In genomic region chr19:55284405-55285058, GRCh38 we compare ENCODE assay signal across 9 cellular contexts. TPM values are rescaled to one million over a fixed set of nuclear protein-coding genes. Genes with fewer than 3 reads are reported as not detected.
DNase-seq lines count a peak whose midpoint lies in the region; ATAC-seq and TF ChIP-seq lines count a peak whose summit lies in the region.
"Had no signal": no experiment of that assay in that cellular context is flagged by ENCODE, and none has a peak within 500 bp of the region (broad histone marks: within the 10 kb centered on the region; RNA-seq: fewer than 3 reads in every experiment).

No MANE protein-coding gene starts in this region.

- H3K9me3 ChIP-seq in A673 (ENCODE audit: low read depth, low read length, poor library complexity, severe bottlenecking) (no peaks in the 10 kb centered on the region), HUES6 (ENCODE audit: control insufficient read depth, insufficient read depth, low read depth, low read length) (no peaks in the 10 kb centered on the region)

- peaks cover 12% of the 10 kb centered on the region for H3K4me1 ChIP-seq in A673 (ENCODE audit: insufficient read depth, low read length, poor library complexity, severe bottlenecking)
- peaks cover 15% of the 10 kb centered on the region for H3K4me1 ChIP-seq in HUES6 (ENCODE audit: control insufficient read depth, insufficient read depth, low read length)

- H3K4me3 Mint-ChIP-seq in natural killer cell = peak overlapping the region; percentile 35

- no peaks in the 10 kb centered on the region for H3K9me3 Mint-ChIP-seq in natural killer cell

- H3K4me3 ChIP-seq in A673 (ENCODE audit: low read depth, low read length, poor library complexity, severe bottlenecking) = peak overlapping the region; percentile 66
- peak overlapping the region; percentile 53 for H3K4me3 ChIP-seq in HUES6 (ENCODE audit: low read depth, low read length)
- peak overlapping the region; percentile 44 for H3K4me3 ChIP-seq in choroid plexus epithelial cell (ENCODE audit: low read depth, low read length)

- no TSS peak for BruUV-seq in A673 (replicated peaks; lab: Mats Ljungman, UMichigan)

- intact Hi-C loops in A673 (cut with micrococcal nuclease; ENCODE audit: unreplicated experiment) = no loop called here
- intact Hi-C loops in natural killer cell (cut with micrococcal nuclease) = no loop called here

- ATAC-seq in natural killer cell (no peak), HG03159 (IDR thresholded peaks at IDR 0.05; ENCODE audit: unreplicated experiment) (no peak), HG03175 (IDR thresholded peaks at IDR 0.05; ENCODE audit: unreplicated experiment) (no peak)

- H3K27ac ChIP-seq in A673 (ENCODE audit: low read depth, low read length, poor library complexity, severe bottlenecking) (peak overlapping the region; percentile 76), HUES6 (ENCODE audit: low read depth, low read length) (no peak overlapping the region)

- peaks cover 25 to 28% of the 10 kb centered on the region in 2 donors for H3K4me1 Mint-ChIP-seq in natural killer cell

- H3K27me3 ChIP-seq in A673 (replicated peaks; ENCODE audit: insufficient read depth, low read depth, low read length, poor library complexity) (no peaks in the 10 kb centered on the region), HUES6 (ENCODE audit: control insufficient read depth, insufficient read depth, low read length) (no peaks in the 10 kb centered on the region)

- H3K36me3 ChIP-seq in A673 (ENCODE audit: insufficient read depth, low read length, poor library complexity, severe bottlenecking) (peaks cover 14% of the 10 kb centered on the region), HUES6 (ENCODE audit: control insufficient read depth, insufficient read depth, low read length) (peaks cover 20% of the 10 kb centered on the region)

- H3K9ac ChIP-seq in HUES6 (ENCODE audit: low read length) = no peak overlapping the region

- TF ChIP-seq CTCF in A673 (conservative IDR thresholded peaks at IDR 0.05; ENCODE audit: low read depth, low read length) = no peak
- no peak for TF ChIP-seq CTCF in choroid plexus epithelial cell (conservative IDR thresholded peaks at IDR 0.05; ENCODE audit: low read depth, low read length)
- no peak for TF ChIP-seq CTCF in natural killer cell (IDR thresholded peaks at IDR 0.05)

- CTCF ChIA-PET in A673 (lab: Charles Lee) = no interaction called here

- H3K27ac Mint-ChIP-seq in natural killer cell = peak overlapping the region in 1 of 2 donors; percentile 71

- H3K27me3 Mint-ChIP-seq in natural killer cell (ENCODE audit: low read depth in 2 of 2) = peaks cover 0 to 7% of the 10 kb centered on the region in 2 donors

- POLR2A ChIA-PET in A673 (lab: Charles Lee; ENCODE audit: low non-redundant PET) = no interaction called here

- no peak for DNase-seq in A673 (ENCODE audit: low spot score)
- DNase-seq in choroid plexus epithelial cell (ENCODE audit: low read depth) = no peak
- DNase-seq in natural killer cell = no peak
- no peak for DNase-seq in NCI-H2029 treated with DMSO at 0.1 percent for 48 hours (lab: John Stamatoyannopoulos, UW)
- no peak for DNase-seq in NCI-H345 (lab: John Stamatoyannopoulos, UW)

- H3K36me3 Mint-ChIP-seq in natural killer cell = no peaks in the 10 kb centered on the region

RNA-seq across cellular contexts. Expression of gene BRSK1, which starts 0.7 kb away (rescaled TPM):
- total RNA-seq in A673 (2021) (30.5 and 36.8 TPM in 2 replicates), natural killer cell (1 to 10 TPM; 6.0 to 9.8 (median 6.5) TPM)

RNA-seq across cellular contexts. Expression of gene HSPBP1, which starts 4.6 kb away (rescaled TPM):
- total RNA-seq in A673 (2021) (80.3 and 83.4 TPM in 2 replicates), natural killer cell (10 to 100 TPM; 17.1 to 19.5 (median 18.5) TPM)

RNA-seq across cellular contexts. Expression of gene PPP6R1, which starts 25.7 kb away (rescaled TPM):
- 103 and 108 TPM in 2 replicates for total RNA-seq in A673 (2021)
- 100 to 1,000 TPM; 252 to 275 (median 260) TPM for total RNA-seq in natural killer cell

RNA-seq across cellular contexts. Expression of gene TMEM150B, which starts 40.6 kb away (rescaled TPM):
- total RNA-seq in A673 (2021) (not detected in 2 replicates), natural killer cell (1 to 10 TPM in 1 of 3 donors, under 1 TPM in 1, not detected in 1; 0.87 to 2.1 TPM)
- total RNA-seq: Daoy had no signal

RNA-seq across cellular contexts. Expression of gene KMT5C, which starts 55.1 kb away (rescaled TPM):
- total RNA-seq in A673 (2021) (19.7 and 24.1 TPM in 2 replicates), natural killer cell (100 to 1,000 TPM in 1 of 3 donors, 10 to 100 TPM in 2; 44.5 to 147 (median 46.8) TPM)
